Comparison of ENCODE assay signal across 29 cellular contexts in the genomic region with DNA sequence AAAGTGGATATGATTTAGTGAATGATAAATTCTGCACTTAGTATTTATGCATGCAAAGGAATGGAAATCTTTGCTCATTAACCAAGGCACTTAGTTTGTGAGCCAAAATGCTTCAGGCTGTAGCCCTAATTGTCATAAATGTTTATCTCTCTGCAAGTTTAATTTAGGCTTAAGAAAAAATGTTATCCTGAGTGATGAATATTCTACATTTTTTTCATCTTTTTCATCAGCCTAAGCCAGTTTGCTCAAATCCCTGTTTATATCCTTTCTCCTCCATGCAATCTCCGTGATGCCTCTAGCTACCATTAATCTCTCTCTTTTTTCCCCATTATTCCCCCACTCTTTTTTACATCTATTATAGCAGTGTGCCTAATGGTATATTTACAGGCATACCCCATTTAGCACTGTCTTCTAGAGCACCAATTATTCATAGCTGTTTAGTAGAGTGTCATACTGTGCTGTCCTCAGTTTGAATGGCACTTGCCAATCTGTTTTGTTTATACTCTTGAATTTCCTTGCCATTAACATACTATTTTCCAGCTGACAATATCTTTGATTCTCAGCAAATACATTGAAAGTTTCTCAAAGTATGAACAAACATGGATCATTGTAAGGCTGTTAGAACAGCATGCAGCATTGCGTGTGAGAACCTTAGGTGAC.
DNase-seq lines count a peak whose midpoint lies in the region; ATAC-seq, FAIRE-seq and TF ChIP-seq lines count a peak whose summit lies in the region.
"Had no signal": no experiment of that assay in that cellular context is flagged by ENCODE, and none has a peak within 500 bp of the region (broad histone marks: within the 10 kb centered on the region; RNA-seq: fewer than 3 reads in every experiment).

No MANE protein-coding gene starts in this region.

- no peak for FAIRE-seq in astrocyte (lab: Jason Lieb, UNC)
- FAIRE-seq: A204.1, GM12878, GM12892, GM18507 had no signal

- H3K36me3 ChIP-seq in astrocyte (ENCODE audit: insufficient read depth, low read length) (no peaks in the 10 kb centered on the region), neural cell (ENCODE audit: insufficient read depth, low read length) (no peaks in the 10 kb centered on the region)
- H3K36me3 ChIP-seq: BE2C, BLaER1 had no signal

- H3K9me3 ChIP-seq in astrocyte (ENCODE audit: insufficient read depth, low read depth, low read length) (no peaks in the 10 kb centered on the region), neural cell (ENCODE audit: low read length) (no peaks in the 10 kb centered on the region)
- H3K9me3 ChIP-seq: BE2C, BLaER1 had no signal

- TF ChIP-seq CTCF in 22Rv1 (IDR thresholded peaks at IDR 0.05) (no peak), astrocyte (IDR thresholded peaks at IDR 0.05; ENCODE audit: insufficient read depth, low read depth, low read length) (no peak), neural cell (IDR thresholded peaks at IDR 0.05; ENCODE audit: poor library complexity, severe bottlenecking) (no peak), natural killer cell (IDR thresholded peaks at IDR 0.05) (no peak)

- H3K4me1 ChIP-seq in astrocyte (ENCODE audit: insufficient read depth, low read length): no peaks in the 10 kb centered on the region
- H3K4me1 ChIP-seq: BE2C, BLaER1 had no signal

- H3K27ac ChIP-seq in 22Rv1 (peak overlapping the region; percentile 44; the same call in 1 of the 2 replicates), astrocyte (ENCODE audit: low read depth, low read length) (no peak overlapping the region), neural cell (ENCODE audit: low read length) (no peak overlapping the region)
- H3K27ac ChIP-seq: BLaER1 had no signal

- no peak for ATAC-seq in SK-N-SH treated with all-trans-retinoic acid at 6 μM for 48 hours
- ATAC-seq in natural killer cell: no peak
- ATAC-seq: GM12878 had no signal

- H3K4me2 ChIP-seq in astrocyte (ENCODE audit: low read length): no peak overlapping the region
- H3K4me2 ChIP-seq in neural cell (ENCODE audit: low read length): no peak overlapping the region
- H3K4me2 ChIP-seq: BLaER1 had no signal

- no peak overlapping the region for H3K27ac Mint-ChIP-seq in astrocyte (ENCODE audit: unreplicated experiment)
- H3K27ac Mint-ChIP-seq in natural killer cell: no peak overlapping the region
- H3K27ac Mint-ChIP-seq: CD14-positive monocyte; CD4-positive, alpha-beta memory T cell; CD4-positive, CD25-positive, alpha-beta regulatory T cell had no signal

- H3K9me2 ChIP-seq in neural cell (ENCODE audit: insufficient read depth, low read length): no peaks in the 10 kb centered on the region

- H3K4me3 Mint-ChIP-seq in astrocyte (ENCODE audit: unreplicated experiment) (no peak overlapping the region), natural killer cell (no peak overlapping the region)
- H3K4me3 Mint-ChIP-seq: CD14-positive monocyte; CD4-positive, alpha-beta memory T cell; CD4-positive, CD25-positive, alpha-beta regulatory T cell; CD8-positive, alpha-beta memory T cell had no signal

- peak; percentile 81 for TF ChIP-seq EP300 in neural cell (conservative IDR thresholded peaks at IDR 0.05; ENCODE audit: poor library complexity, severe bottlenecking)

- H3K9me3 Mint-ChIP-seq in astrocyte (ENCODE audit: unreplicated experiment): no peaks in the 10 kb centered on the region
- peaks cover 6 to 9% of the 10 kb centered on the region in 2 donors for H3K9me3 Mint-ChIP-seq in natural killer cell

- H3K4me3 ChIP-seq in astrocyte (ENCODE audit: insufficient read depth, low read depth, low read length): no peak overlapping the region
- H3K4me3 ChIP-seq in neural cell (ENCODE audit: low read length): no peak overlapping the region
- H3K4me3 ChIP-seq: BLaER1, GM12878 had no signal

- H3K79me2 ChIP-seq in astrocyte (ENCODE audit: insufficient read depth, low read length) (no peaks in the 10 kb centered on the region), neural cell (replicated peaks; ENCODE audit: insufficient read depth, low read length) (no peaks in the 10 kb centered on the region)

- H4K20me1 ChIP-seq in astrocyte (ENCODE audit: insufficient read depth, low read length): no peaks in the 10 kb centered on the region
- H4K20me1 ChIP-seq in neural cell (ENCODE audit: insufficient read depth): no peaks in the 10 kb centered on the region
- H4K20me1 ChIP-seq: BLaER1 had no signal

- peak; percentile 3 for DNase-seq in M059J (ENCODE audit: low read depth)
- peak; percentile 3 for DNase-seq in astrocyte (ENCODE audit: low read depth)
- no peak for DNase-seq in Kasumi-1 (lab: John Stamatoyannopoulos, UW)
- no peak for DNase-seq in NCI-H510A treated with DMSO at 0.1 percent for 48 hours (lab: John Stamatoyannopoulos, UW)
- DNase-seq in natural killer cell: no peak
- DNase-seq: 8988T; ACHN; BE2C; C1 segment of cervical spinal cord; CD4-positive, alpha-beta memory T cell; CD4-positive, CD25-positive, alpha-beta regulatory T cell; CD8-positive, alpha-beta memory T cell; COR-L47; DMS 273 treated with DMSO at 0.1 percent for 48 hours; DMS153; DMS53; DMS79; DND-41; EL; GDM1 had no signal

- no peaks in the 10 kb centered on the region for H3K36me3 Mint-ChIP-seq in astrocyte (ENCODE audit: low read depth, unreplicated experiment)
- H3K36me3 Mint-ChIP-seq in natural killer cell: no peaks in the 10 kb centered on the region
- H3K36me3 Mint-ChIP-seq: CD14-positive monocyte; CD4-positive, alpha-beta memory T cell; CD4-positive, CD25-positive, alpha-beta regulatory T cell; CD8-positive, alpha-beta memory T cell had no signal

- no peak overlapping the region for H2AFZ ChIP-seq in astrocyte (ENCODE audit: low read depth, low read length)
- no peak overlapping the region for H2AFZ ChIP-seq in neural cell (ENCODE audit: low read depth, low read length)

- no peaks in the 10 kb centered on the region for H3K27me3 Mint-ChIP-seq in astrocyte (ENCODE audit: low read depth, unreplicated experiment)
- no peaks in the 10 kb centered on the region for H3K27me3 Mint-ChIP-seq in natural killer cell (ENCODE audit: low read depth in 2 of 2)
- H3K27me3 Mint-ChIP-seq: CD4-positive, alpha-beta memory T cell; CD4-positive, CD25-positive, alpha-beta regulatory T cell; CD8-positive, alpha-beta memory T cell had no signal

- TF ChIP-seq RAD21 in neural cell (conservative IDR thresholded peaks at IDR 0.05): no peak

- H3K27me3 ChIP-seq in astrocyte (ENCODE audit: insufficient read depth, low read length): no peaks in the 10 kb centered on the region
- H3K27me3 ChIP-seq in neural cell (ENCODE audit: insufficient read depth, low read depth, low read length): no peaks in the 10 kb centered on the region
- H3K27me3 ChIP-seq: BE2C, BLaER1 had no signal

- H3F3A ChIP-seq in neural cell (ENCODE audit: insufficient read depth, low read length, poor library complexity, severe bottlenecking): no peaks in the 10 kb centered on the region

- H3K4me1 Mint-ChIP-seq in astrocyte (ENCODE audit: low read depth, unreplicated experiment) (no peaks in the 10 kb centered on the region), natural killer cell (no peaks in the 10 kb centered on the region)
- H3K4me1 Mint-ChIP-seq: CD14-positive monocyte; CD4-positive, alpha-beta memory T cell; CD4-positive, CD25-positive, alpha-beta regulatory T cell; CD8-positive, alpha-beta memory T cell had no signal

- intact Hi-C loops in natural killer cell (cut with micrococcal nuclease): no loop called here

- no peak overlapping the region for H3K9ac ChIP-seq in astrocyte (ENCODE audit: low read length)
- no peak overlapping the region for H3K9ac ChIP-seq in neural cell (ENCODE audit: low read length)
- H3K9ac ChIP-seq: BLaER1 had no signal

TF ChIP-seq in neural cell, 6 proteins besides CTCF, POLR2A, EP300 and RAD21:
- TF ChIP-seq EZH2 (IDR thresholded peaks at IDR 0.05; ENCODE audit: borderline replicate concordance, insufficient read depth, low read length, poor library complexity, severe bottlenecking) (no peak), POLR2AphosphoS5 (IDR thresholded peaks at IDR 0.05) (peak; percentile 51)
TF ChIP-seq in neural cell: peak in this region for 1.

TF ChIP-seq in SK-N-SH treated with all-trans-retinoic acid at 6 μM for 48 hours, 23 proteins besides CTCF, POLR2A, EP300 and RAD21 (continues in another document):
- TF ChIP-seq BACH2 (CRISPR knock-in tag; IDR thresholded peaks at IDR 0.05; ENCODE audit: borderline replicate concordance): no peak
- TF ChIP-seq SNAI2 (CRISPR knock-in tag; IDR thresholded peaks at IDR 0.05): no peak
- no peak for TF ChIP-seq ZNF70 (CRISPR knock-in tag; IDR thresholded peaks at IDR 0.05)
- TF ChIP-seq ZFP3 (CRISPR knock-in tag; IDR thresholded peaks at IDR 0.05): no peak
- TF ChIP-seq ZNF565 (CRISPR knock-in tag; conservative IDR thresholded peaks at IDR 0.05; ENCODE audit: low read depth): no peak
- TF ChIP-seq PPARA (CRISPR knock-in tag; IDR thresholded peaks at IDR 0.05; ENCODE audit: borderline replicate concordance): no peak
- TF ChIP-seq GLIS3 (CRISPR knock-in tag; IDR thresholded peaks at IDR 0.05): no peak
- TF ChIP-seq ZFP30 (CRISPR knock-in tag; IDR thresholded peaks at IDR 0.05): no peak
- TF ChIP-seq, protein P1, sequence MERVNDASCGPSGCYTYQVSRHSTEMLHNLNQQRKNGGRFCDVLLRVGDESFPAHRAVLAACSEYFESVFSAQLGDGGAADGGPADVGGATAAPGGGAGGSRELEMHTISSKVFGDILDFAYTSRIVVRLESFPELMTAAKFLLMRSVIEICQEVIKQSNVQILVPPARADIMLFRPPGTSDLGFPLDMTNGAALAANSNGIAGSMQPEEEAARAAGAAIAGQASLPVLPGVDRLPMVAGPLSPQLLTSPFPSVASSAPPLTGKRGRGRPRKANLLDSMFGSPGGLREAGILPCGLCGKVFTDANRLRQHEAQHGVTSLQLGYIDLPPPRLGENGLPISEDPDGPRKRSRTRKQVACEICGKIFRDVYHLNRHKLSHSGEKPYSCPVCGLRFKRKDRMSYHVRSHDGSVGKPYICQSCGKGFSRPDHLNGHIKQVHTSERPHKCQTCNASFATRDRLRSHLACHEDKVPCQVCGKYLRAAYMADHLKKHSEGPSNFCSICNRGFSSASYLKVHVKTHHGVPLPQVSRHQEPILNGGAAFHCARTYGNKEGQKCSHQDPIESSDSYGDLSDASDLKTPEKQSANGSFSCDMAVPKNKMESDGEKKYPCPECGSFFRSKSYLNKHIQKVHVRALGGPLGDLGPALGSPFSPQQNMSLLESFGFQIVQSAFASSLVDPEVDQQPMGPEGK (CRISPR knock-in tag; IDR thresholded peaks at IDR 0.05; ENCODE audit: borderline replicate concordance): no peak
- TF ChIP-seq, protein P2, sequence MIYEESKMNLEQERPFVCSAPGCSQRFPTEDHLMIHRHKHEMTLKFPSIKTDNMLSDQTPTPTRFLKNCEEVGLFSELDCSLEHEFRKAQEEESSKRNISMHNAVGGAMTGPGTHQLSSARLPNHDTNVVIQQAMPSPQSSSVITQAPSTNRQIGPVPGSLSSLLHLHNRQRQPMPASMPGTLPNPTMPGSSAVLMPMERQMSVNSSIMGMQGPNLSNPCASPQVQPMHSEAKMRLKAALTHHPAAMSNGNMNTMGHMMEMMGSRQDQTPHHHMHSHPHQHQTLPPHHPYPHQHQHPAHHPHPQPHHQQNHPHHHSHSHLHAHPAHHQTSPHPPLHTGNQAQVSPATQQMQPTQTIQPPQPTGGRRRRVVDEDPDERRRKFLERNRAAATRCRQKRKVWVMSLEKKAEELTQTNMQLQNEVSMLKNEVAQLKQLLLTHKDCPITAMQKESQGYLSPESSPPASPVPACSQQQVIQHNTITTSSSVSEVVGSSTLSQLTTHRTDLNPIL (CRISPR knock-in tag; IDR thresholded peaks at IDR 0.05; ENCODE audit: low read depth): no peak

Comparison
In these comparisons a context has a peak if more than half of its experiments do, and no peak if none do; other contexts are left out.
1. DNase-seq: peak in M059J (single experiment) and astrocyte (single experiment); none in Kasumi-1 (0 of 2), NCI-H510A treated with DMSO at 0.1 percent for 48 hours (single experiment) and natural killer cell (single experiment).